ENCODE assay signal across 22 cellular contexts in the genomic region with DNA sequence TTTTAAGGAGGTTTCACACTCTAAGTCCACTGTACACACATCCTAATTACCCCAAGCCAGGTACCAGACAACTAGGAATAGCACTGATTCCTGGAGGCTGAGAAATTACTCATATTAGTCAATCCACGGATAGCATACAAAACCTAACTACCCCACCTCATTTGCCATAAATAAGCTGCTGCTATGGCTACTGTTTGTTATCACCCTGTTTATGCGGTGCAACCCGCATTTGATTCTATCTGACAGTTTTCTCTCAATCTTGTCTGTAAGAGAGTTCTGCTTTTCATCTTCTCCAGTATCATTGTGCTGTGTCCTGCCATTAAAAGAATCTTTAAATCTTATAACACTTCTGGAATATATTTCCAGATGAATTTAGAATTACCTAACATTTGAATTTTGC.
"Had no signal": no experiment of that assay in that cellular context is flagged by ENCODE, and none has a peak within 500 bp of the region (broad histone marks: within the 10 kb centered on the region; RNA-seq: fewer than 3 reads in every experiment).

No MANE protein-coding gene starts in this region.

- ATAC-seq: Panc1, PC-3, T-cell had no signal

- H3K4me3 Mint-ChIP-seq: T-cell had no signal

- H3K27ac Mint-ChIP-seq: T-cell had no signal

- H3K27ac ChIP-seq: HL-60, RWPE1 had no signal

- FAIRE-seq: HTR-8/SVneo had no signal

- H3K36me3 Mint-ChIP-seq: T-cell had no signal

- DNase-seq: KBM-7, MV-4-11, NCI-H1048, NCI-H1105, NCI-H1417, NCI-H1436 treated with DMSO at 0.1 percent for 48 hours, NCI-H1694, NCI-H187 treated with DMSO at 0.1 percent for 48 hours, NCI-H2029 treated with DMSO at 0.1 percent for 48 hours, NCI-H2171 treated with DMSO at 0.1 percent for 48 hours, NCI-H345, NCI-H446 treated with DMSO at 0.1 percent for 48 hours, NCI-H510A treated with DMSO at 0.1 percent for 48 hours, NCI-H69, PC-3, SHP77, SW 1271, T-cell had no signal

- H3K4me1 Mint-ChIP-seq: T-cell had no signal

- H3K27me3 Mint-ChIP-seq: T-cell had no signal
